15 cellular contexts compared by ENCODE assay signal in genomic region chr4:40502936-40503335, GRCh38.
DNase-seq lines count a peak whose midpoint lies in the region; ATAC-seq, FAIRE-seq and TF ChIP-seq lines count a peak whose summit lies in the region.
"Had no signal": no experiment of that assay in that cellular context is flagged by ENCODE, and none has a peak within 500 bp of the region (broad histone marks: within the 10 kb centered on the region; RNA-seq: fewer than 3 reads in every experiment).

No MANE protein-coding gene starts in this region.

- no TSS peak for BruUV-seq in K562 (replicated peaks; lab: Mats Ljungman, UMichigan)

- TF ChIP-seq CTCF in K562 (IDR thresholded peaks at IDR 0.05 in 2 of 3, conservative IDR thresholded peaks at IDR 0.05 in 1 of 3; ENCODE audit: insufficient read depth in 2 of 3, low read depth in 1 of 3, low read length in 3 of 3) (no peak), gastrocnemius medialis (IDR thresholded peaks at IDR 0.05 in 4 of 5, conservative IDR thresholded peaks at IDR 0.05 in 1 of 5) (no peak)

- no peak overlapping the region for H3K27ac ChIP-seq in CD4-positive, CD25-positive, alpha-beta regulatory T cell (ENCODE audit: insufficient read depth, low read length, poor library complexity, severe bottlenecking)
- H3K27ac ChIP-seq in K562 (ENCODE audit: extremely low read depth, low read depth, low read length) (no peak overlapping the region), gastrocnemius medialis (no peak overlapping the region)
- H3K27ac ChIP-seq: uterus had no signal

- WGBS in K562 (ENCODE audit: insufficient coverage, low coverage, missing lambda C conversion rate): 40% methylated on average over 1 of the region's 1 CpG

- H3K9me3 Mint-ChIP-seq in CD4-positive, CD25-positive, alpha-beta regulatory T cell: no peaks in the 10 kb centered on the region
- H3K9me3 Mint-ChIP-seq: naive B cell had no signal

- ATAC-seq in CD4-positive, CD25-positive, alpha-beta regulatory T cell (ENCODE audit: low read depth in 2 of 2): peak; percentile 68 to 71
- ATAC-seq in GM19351 (IDR thresholded peaks at IDR 0.05; ENCODE audit: unreplicated experiment): peak; percentile 64
- peak; percentile 14; the same call in 2 of the 3 replicates for ATAC-seq in K562
- ATAC-seq in HG03039 (IDR thresholded peaks at IDR 0.05; ENCODE audit: unreplicated experiment): no peak
- ATAC-seq in gastrocnemius medialis: no peak
- ATAC-seq: PC-3 had no signal

- peak in 1 of 3 donors; percentile 73 for DNase-seq in CD4-positive, CD25-positive, alpha-beta regulatory T cell
- DNase-seq in HT1080 (ENCODE audit: low read depth) (peak; percentile 35), K562 (ENCODE audit: extremely low read depth in 1 of 4, low spot score in 3 of 4) (no peak), cerebellum (ENCODE audit: low spot score) (no peak), gastrocnemius medialis (no peak)
- no peak for DNase-seq in stimulated activated CD8-positive, alpha-beta memory T cell treated with anti-CD3 and anti-CD28 coated beads, Interleukin-4, amount 100 ng/mL, for 48 hours
- DNase-seq: activated CD4-positive, alpha-beta T cell treated with anti-CD3 and anti-CD28 coated beads, Interleukin-2, amount 50 U/mL, for 1 hour; EL; Karpas-422; naive B cell; PC-3; stimulated activated CD4-positive, alpha-beta T cell treated with anti-CD3 and anti-CD28 coated beads, Interleukin-2, amount 100 ng/mL, for 48 hours; uterus had no signal

- no peaks in the 10 kb centered on the region for H3K27me3 Mint-ChIP-seq in CD4-positive, CD25-positive, alpha-beta regulatory T cell
- H3K27me3 Mint-ChIP-seq: naive B cell had no signal

- in situ Hi-C loops in K562 (cut with MboI) (no loop called here), gastrocnemius medialis (cut with MboI; ENCODE audit: low sequenced_read_pairs in 4 of 4) (no loop called here)

- intact Hi-C loops in K562 (cut with micrococcal nuclease) (no loop called here), gastrocnemius medialis (cut with DNase I; ENCODE audit: low total_unique reads) (no loop called here)

- FAIRE-seq in K562 (lab: Jason Lieb, UNC): no peak

- H3K4me3 Mint-ChIP-seq in CD4-positive, CD25-positive, alpha-beta regulatory T cell: no peak overlapping the region
- H3K4me3 Mint-ChIP-seq: naive B cell had no signal

- H3K9me3 ChIP-seq in CD4-positive, CD25-positive, alpha-beta regulatory T cell (ENCODE audit: control insufficient read depth in 2 of 2, low read length in 2 of 2): no peaks in the 10 kb centered on the region
- H3K9me3 ChIP-seq in K562 (replicated peaks; ENCODE audit: control insufficient read depth, insufficient read depth, low read depth, low read length): no peaks in the 10 kb centered on the region
- no peaks in the 10 kb centered on the region for H3K9me3 ChIP-seq in gastrocnemius medialis
- H3K9me3 ChIP-seq: uterus had no signal

- H4K20me1 ChIP-seq in K562 (replicated peaks; ENCODE audit: control insufficient read depth, insufficient read depth, low read length): no peaks in the 10 kb centered on the region

- H3K36me3 ChIP-seq in CD4-positive, CD25-positive, alpha-beta regulatory T cell (ENCODE audit: control insufficient read depth, insufficient read depth, low read length): no peaks in the 10 kb centered on the region
- H3K36me3 ChIP-seq in K562 (ENCODE audit: control insufficient read depth, insufficient read depth, low read length) (no peaks in the 10 kb centered on the region), gastrocnemius medialis (no peaks in the 10 kb centered on the region)
- H3K36me3 ChIP-seq: uterus had no signal

- no peak overlapping the region for H2AFZ ChIP-seq in K562 (ENCODE audit: low read depth, low read length)

- no peaks in the 10 kb centered on the region for H3K4me1 ChIP-seq in CD4-positive, CD25-positive, alpha-beta regulatory T cell (ENCODE audit: control insufficient read depth, insufficient read depth, low read length, poor library complexity, severe bottlenecking)
- no peaks in the 10 kb centered on the region for H3K4me1 ChIP-seq in K562 (replicated peaks in 1 of 2; ENCODE audit: control insufficient read depth in 2 of 2, insufficient read depth in 2 of 2, low read length in 2 of 2)
- H3K4me1 ChIP-seq in gastrocnemius medialis: no peaks in the 10 kb centered on the region
- H3K4me1 ChIP-seq: uterus had no signal

- H3K9me1 ChIP-seq in K562 (ENCODE audit: control insufficient read depth, insufficient read depth, low read length): no peaks in the 10 kb centered on the region

- peak overlapping the region; percentile 14 to 90 (median 16) for H3K27ac Mint-ChIP-seq in CD4-positive, CD25-positive, alpha-beta regulatory T cell
- H3K27ac Mint-ChIP-seq: naive B cell had no signal

- CTCF ChIA-PET in K562 (lab: Yijun Ruan, JAX; ENCODE audit: low intra/inter-chr PET ratio): interaction anchor here (0.6 kb wide), 1 partner anchor 18 kb away, joined by 5 read pairs; no protein-coding TSS in a partner anchor

- TF ChIP-seq POLR2A in K562 (conservative IDR thresholded peaks at IDR 0.05) (no peak), gastrocnemius medialis (IDR thresholded peaks at IDR 0.05) (no peak)

- no peak overlapping the region for H3K9ac ChIP-seq in K562 (ENCODE audit: insufficient read depth in 1 of 2, low read depth in 2 of 2, low read length in 2 of 2)

- no peak for TF ChIP-seq RAD21 in K562 (CRISPR knock-in tag; conservative IDR thresholded peaks at IDR 0.05 in 1 of 2, IDR thresholded peaks at IDR 0.05 in 1 of 2)

- H3K4me1 Mint-ChIP-seq in CD4-positive, CD25-positive, alpha-beta regulatory T cell: peaks cover 4 to 17% (median 10%) of the 10 kb centered on the region in 4 donors

- POLR2A ChIA-PET in K562 (lab: Yijun Ruan, JAX): no interaction called here

- no peaks in the 10 kb centered on the region for H3K27me3 ChIP-seq in CD4-positive, CD25-positive, alpha-beta regulatory T cell (ENCODE audit: control insufficient read depth, insufficient read depth, low read length)
- no peaks in the 10 kb centered on the region for H3K27me3 ChIP-seq in K562 (ENCODE audit: control insufficient read depth in 2 of 2, insufficient read depth in 2 of 2, low read length in 2 of 2)
- no peaks in the 10 kb centered on the region for H3K27me3 ChIP-seq in gastrocnemius medialis
- H3K27me3 ChIP-seq: uterus had no signal

- no peaks in the 10 kb centered on the region for H3K36me3 Mint-ChIP-seq in CD4-positive, CD25-positive, alpha-beta regulatory T cell
- H3K36me3 Mint-ChIP-seq: naive B cell had no signal

- no peak overlapping the region for H3K4me3 ChIP-seq in CD4-positive, CD25-positive, alpha-beta regulatory T cell (ENCODE audit: low read depth, low read length)
- H3K4me3 ChIP-seq in K562: no peak overlapping the region
- no peak overlapping the region for H3K4me3 ChIP-seq in gastrocnemius medialis
- H3K4me3 ChIP-seq: uterus had no signal

- H3K79me2 ChIP-seq in K562 (ENCODE audit: control insufficient read depth, insufficient read depth, low read length): no peaks in the 10 kb centered on the region

- TF ChIP-seq EP300 in K562 (IDR thresholded peaks at IDR 0.05; ENCODE audit: low read length): no peak

- no peak overlapping the region for H3K4me2 ChIP-seq in K562 (ENCODE audit: insufficient read depth, low read length)

TF ChIP-seq in K562, 482 proteins besides CTCF, POLR2A, EP300 and RAD21 (continues in another document):
- TF ChIP-seq ETV6 (IDR thresholded peaks at IDR 0.05; ENCODE audit: borderline replicate concordance in 1 of 2, low read depth in 2 of 2, low read length in 1 of 2) (no peak), ETV6 (CRISPR knock-in tag; IDR thresholded peaks at IDR 0.05; ENCODE audit: borderline replicate concordance) (no peak), GATAD2A (IDR thresholded peaks at IDR 0.05) (no peak), RFX5 (IDR thresholded peaks at IDR 0.05; ENCODE audit: low read depth, low read length) (no peak), TAF9B (IDR thresholded peaks at IDR 0.05; ENCODE audit: partially characterized antibody) (no peak), SFPQ (IDR thresholded peaks at IDR 0.05; ENCODE audit: low read depth, low read length) (no peak), HCFC1 (IDR thresholded peaks at IDR 0.05; ENCODE audit: low read depth, low read length) (no peak), IFI16 (CRISPR knock-in tag; IDR thresholded peaks at IDR 0.05) (no peak), HEY1 (CRISPR knock-in tag; IDR thresholded peaks at IDR 0.05; ENCODE audit: borderline replicate concordance) (no peak), ZNF445 (CRISPR knock-in tag; IDR thresholded peaks at IDR 0.05; ENCODE audit: low read depth) (no peak), SRSF1 (IDR thresholded peaks at IDR 0.05; ENCODE audit: low read depth, low read length) (no peak), THRB (CRISPR knock-in tag; conservative IDR thresholded peaks at IDR 0.05) (no peak), SOX6 (IDR thresholded peaks at IDR 0.05) (no peak)

Comparison
In these comparisons a context has a peak if more than half of its experiments do, and no peak if none do; other contexts are left out.
1. ATAC-seq: peak in CD4-positive, CD25-positive, alpha-beta regulatory T cell (2 of 2), GM19351 (single experiment) and K562 (single experiment); none in HG03039 (single experiment) and gastrocnemius medialis (0 of 2).